ENCODE assay signal across 8 cellular contexts in genomic region chr3:197151562-197151961, GRCh38.
DNase-seq lines count a peak whose midpoint lies in the region; ATAC-seq and TF ChIP-seq lines count a peak whose summit lies in the region.

No MANE protein-coding gene starts in this region.

- H4K20me1 ChIP-seq in IMR-90 (ENCODE audit: insufficient read depth, low read length) (peaks cover 16% of the 10 kb centered on the region; the same call in 1 of the 2 replicates), hepatocyte (ENCODE audit: insufficient read depth, poor library complexity, severe bottlenecking) (peaks cover 10% of the 10 kb centered on the region)

- H4K8ac ChIP-seq in IMR-90 (ENCODE audit: low read depth in 2 of 2, low read length in 2 of 2) = no peak overlapping the region

- H2AK9ac ChIP-seq in IMR-90 (replicated peaks; ENCODE audit: low read depth, low read length, poor library complexity) = no peak overlapping the region

- TF ChIP-seq RAD21 in IMR-90 (IDR thresholded peaks at IDR 0.05; ENCODE audit: low read length) = no peak

- H3K4me3 Mint-ChIP-seq in T-helper 2 cell treated with Interferon-gamma antibody and Interleukin-4, amounts not matched to agents 5 μg/mL and 100 μg/mL, for 36 hours = no peak overlapping the region

- peak; percentile 60; the same call in 1 of the 2 replicates for ATAC-seq in IMR-90 (ENCODE audit: low read depth)

- no peak overlapping the region for H2BK15ac ChIP-seq in IMR-90 (ENCODE audit: low read depth, low read length)

- no peak overlapping the region for H2AFZ ChIP-seq in IMR-90 (replicated peaks; ENCODE audit: low read length, poor library complexity)
- H2AFZ ChIP-seq in hepatocyte = no peak overlapping the region

- POLR2A ChIA-PET in IMR-90 (lab: Charles Lee; ENCODE audit: unreplicated experiment) = no interaction called here

- H3K4me1 ChIP-seq in IMR-90 (ENCODE audit: control insufficient read depth, insufficient read depth, low read length) (no peaks in the 10 kb centered on the region), hepatocyte (ENCODE audit: insufficient read depth) (no peaks in the 10 kb centered on the region)

- dilution Hi-C loops in IMR-90 (cut with HindIII; ENCODE audit: low sequenced_read_pairs, unreplicated experiment) = no loop called here

- no peak overlapping the region for H3K27ac Mint-ChIP-seq in T-helper 2 cell treated with Interferon-gamma antibody and Interleukin-4, amounts not matched to agents 5 μg/mL and 100 μg/mL, for 36 hours

- H2BK120ac ChIP-seq in IMR-90 (ENCODE audit: low read depth, low read length) = no peak overlapping the region

- no peaks in the 10 kb centered on the region for H3K27me3 ChIP-seq in IMR-90 (ENCODE audit: control insufficient read depth, insufficient read depth, low read length)
- H3K27me3 ChIP-seq in hepatocyte = no peaks in the 10 kb centered on the region

- peaks cover 24% of the 10 kb centered on the region for H3K9me3 Mint-ChIP-seq in T-helper 2 cell treated with Interferon-gamma antibody and Interleukin-4, amounts not matched to agents 5 μg/mL and 100 μg/mL, for 36 hours

- H3K9me3 ChIP-seq in IMR-90 (ENCODE audit: control insufficient read depth, insufficient read depth, low read length) (peaks cover 7% of the 10 kb centered on the region), hepatocyte (ENCODE audit: low read depth) (peaks cover 6% of the 10 kb centered on the region)

- H3K4ac ChIP-seq in IMR-90 (ENCODE audit: low read depth, low read length) = no peak overlapping the region

- CTCF ChIA-PET in IMR-90 (lab: Yijun Ruan, JAX) = interaction anchor here (1.5 kb wide), 1 partner anchor 9 kb away, joined by 3 read pairs; no protein-coding TSS in a partner anchor

- no peak for TF ChIP-seq CTCF in IMR-90 (conservative IDR thresholded peaks at IDR 0.05; ENCODE audit: low read depth, low read length)
- no peak for TF ChIP-seq CTCF in hepatocyte (IDR thresholded peaks at IDR 0.05; ENCODE audit: poor library complexity)

- H3K4me3 ChIP-seq in IMR-90 (ENCODE audit: insufficient read depth, low read depth, low read length) = no peak overlapping the region
- H3K4me3 ChIP-seq in hepatocyte = no peak overlapping the region

- H3K23ac ChIP-seq in IMR-90 (ENCODE audit: low read depth, low read length) = no peak overlapping the region

- H3K36me3 Mint-ChIP-seq in T-helper 2 cell treated with Interferon-gamma antibody and Interleukin-4, amounts not matched to agents 5 μg/mL and 100 μg/mL, for 36 hours (ENCODE audit: low read depth) = peaks cover 32% of the 10 kb centered on the region

- H3K9me1 ChIP-seq in IMR-90 (ENCODE audit: insufficient read depth, low read length) = 0 out of 2 replicates have a peak, but pooled peaks cover 7% of the 10 kb centered on the region

- H3K36me3 ChIP-seq in IMR-90 (ENCODE audit: control insufficient read depth, insufficient read depth, low read length) = 0 out of 2 replicates have a peak, but pooled peaks cover 3% of the 10 kb centered on the region
- no peaks in the 10 kb centered on the region for H3K36me3 ChIP-seq in hepatocyte (replicated peaks; ENCODE audit: insufficient read depth, low read depth)

- H3K79me2 ChIP-seq in hepatocyte = peaks cover 88% of the 10 kb centered on the region

- no peak overlapping the region for H3K9ac ChIP-seq in IMR-90 (ENCODE audit: low read depth, low read length)

- intact Hi-C loops in IMR-90 (cut with micrococcal nuclease) = no loop called here

- no peak overlapping the region for H3K18ac ChIP-seq in IMR-90 (ENCODE audit: low read depth, low read length)

- no CpG with 5 or more reads among the region's 1 CpG for WGBS in IMR-90 (ENCODE audit: extremely low coverage in 2 of 2, insufficient read length in 1 of 2), 2 experiments
- 80% methylated on average over 1 of the region's 1 CpG for WGBS in hepatocyte (ENCODE audit: low lambda C conversion rate, missing lambda C conversion rate)

- no TSS peak for BruUV-seq in IMR-90 (replicated peaks; lab: Mats Ljungman, UMichigan)

- DNase-seq in AML-193 (lab: John Stamatoyannopoulos, UW) (peak; percentile 77 to 86), IMR-90 (peak; percentile 78), SKM-1 (lab: John Stamatoyannopoulos, UW; ENCODE audit: unreplicated experiment) (peak; percentile 41), hepatocyte (ENCODE audit: low spot score) (peak; percentile 61), DMS53 (lab: John Stamatoyannopoulos, UW) (no peak), caudate nucleus (lab: John Stamatoyannopoulos, UW) (no peak)
- DNase-seq in activated CD8-positive, alpha-beta memory T cell treated with anti-CD3 and anti-CD28 coated beads, Interleukin-2, amount 50 U/mL, for 4 hours = no peak
- DNase-seq in T-helper 2 cell treated with Interferon-gamma antibody and Interleukin-4, amounts not matched to agents 5 μg/mL and 100 μg/mL, for 36 hours (ENCODE audit: low spot score) = no peak

- H4K5ac ChIP-seq in IMR-90 (ENCODE audit: low read depth, low read length) = no peak overlapping the region

- no peak overlapping the region for H3K14ac ChIP-seq in IMR-90 (replicated peaks; ENCODE audit: low read depth, low read length)

- TF ChIP-seq POLR2A in IMR-90 (IDR thresholded peaks at IDR 0.05; ENCODE audit: low read depth, low read length) = no peak

- no peaks in the 10 kb centered on the region for H3K27me3 Mint-ChIP-seq in T-helper 2 cell treated with Interferon-gamma antibody and Interleukin-4, amounts not matched to agents 5 μg/mL and 100 μg/mL, for 36 hours (ENCODE audit: low read depth)

- H3K56ac ChIP-seq in IMR-90 (ENCODE audit: extremely low read depth, insufficient read depth, low read length) = no peak overlapping the region

- H3K79me1 ChIP-seq in IMR-90 (ENCODE audit: low read depth in 1 of 2, low read length in 2 of 2) = peaks cover 28 to 39% of the 10 kb centered on the region in 2 experiments

- H2BK20ac ChIP-seq in IMR-90 (ENCODE audit: low read depth, low read length) = no peak overlapping the region

- H3K9me2 ChIP-seq in hepatocyte (replicated peaks; ENCODE audit: insufficient read depth) = no peaks in the 10 kb centered on the region

- H2BK5ac ChIP-seq in IMR-90 (ENCODE audit: low read depth, low read length, poor library complexity, severe bottlenecking) = no peak overlapping the region

- no peak overlapping the region for H2AK5ac ChIP-seq in IMR-90 (ENCODE audit: low read depth, low read length)

- H3K4me2 ChIP-seq in IMR-90 (ENCODE audit: low read depth, low read length) = no peak overlapping the region
- H3K4me2 ChIP-seq in hepatocyte = no peak overlapping the region

- H3K27ac ChIP-seq in IMR-90 (ENCODE audit: insufficient read depth, low read length) (no peak overlapping the region), hepatocyte (peak overlapping the region; percentile 38), caudate nucleus (ENCODE audit: low read depth, low read length) (no peak overlapping the region)

- peaks cover 2% of the 10 kb centered on the region for H3K4me1 Mint-ChIP-seq in T-helper 2 cell treated with Interferon-gamma antibody and Interleukin-4, amounts not matched to agents 5 μg/mL and 100 μg/mL, for 36 hours (ENCODE audit: low read depth)

- H4K91ac ChIP-seq in IMR-90 (ENCODE audit: insufficient read depth, low read depth, low read length) = no peak overlapping the region

- in situ Hi-C loops in IMR-90 (cut with MboI; ENCODE audit: low sequenced_read_pairs) = no loop called here

TF ChIP-seq in IMR-90, 13 proteins besides CTCF, POLR2A, EP300 and RAD21:
- no peak for TF ChIP-seq BHLHE40 (IDR thresholded peaks at IDR 0.05; ENCODE audit: low read depth, low read length)
- peak; percentile 80 for TF ChIP-seq CEBPB (IDR thresholded peaks at IDR 0.05; ENCODE audit: low read depth, low read length)
- no peak for TF ChIP-seq FOS (IDR thresholded peaks at IDR 0.05; ENCODE audit: low read depth, low read length)

Comparison
In these comparisons a context has a peak if more than half of its experiments do, and no peak if none do; other contexts are left out.
1. DNase-seq: peak in AML-193 (2 of 2), IMR-90 (single experiment), SKM-1 (single experiment) and hepatocyte (single experiment); none in activated CD8-positive, alpha-beta memory T cell treated with anti-CD3 and anti-CD28 coated beads, Interleukin-2, amount 50 U/mL, for 4 hours (single experiment), DMS53 (single experiment), T-helper 2 cell treated with Interferon-gamma antibody and Interleukin-4, amounts not matched to agents 5 μg/mL and 100 μg/mL, for 36 hours (single experiment) and caudate nucleus (0 of 61).